11 cellular contexts compared by ENCODE assay signal in the genomic region with DNA sequence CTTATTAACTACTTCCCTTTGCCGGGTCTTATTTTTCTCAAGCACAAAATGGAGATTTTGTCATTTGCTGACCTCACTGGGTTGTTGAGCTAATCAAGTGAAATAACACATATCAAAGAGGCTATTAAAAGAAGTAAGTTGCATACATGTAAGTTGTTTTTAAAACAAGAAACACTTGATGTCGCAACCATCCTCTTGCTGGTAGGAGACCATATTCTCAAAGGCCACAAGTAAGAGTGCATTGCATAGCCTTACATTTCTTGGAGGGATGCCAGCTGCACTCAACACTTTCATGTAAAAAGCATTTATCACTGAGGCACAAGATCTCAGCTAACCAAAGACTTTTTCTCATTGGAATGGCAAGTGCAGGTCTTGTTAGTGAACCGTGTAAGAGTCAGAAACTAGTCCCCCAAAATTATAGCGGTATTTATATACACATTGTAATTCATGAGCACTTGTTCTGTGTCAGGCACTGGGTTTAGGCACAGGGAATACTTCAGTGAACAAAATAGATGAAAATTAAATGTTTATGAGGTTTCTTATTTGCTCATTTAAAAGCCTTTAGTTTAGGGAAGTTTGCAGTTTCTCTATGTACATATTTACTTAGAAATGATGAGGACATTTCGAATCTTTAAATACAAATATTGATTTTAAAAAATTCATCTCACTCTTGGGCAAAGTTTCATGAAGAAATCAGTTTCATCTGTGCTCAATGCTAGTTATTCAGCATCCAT.
DNase-seq lines count a peak whose midpoint lies in the region; ATAC-seq and TF ChIP-seq lines count a peak whose summit lies in the region.
"Had no signal": no experiment of that assay in that cellular context is flagged by ENCODE, and none has a peak within 500 bp of the region (broad histone marks: within the 10 kb centered on the region; RNA-seq: fewer than 3 reads in every experiment).

No MANE protein-coding gene starts in this region.

- H3K4me3 ChIP-seq in A673 (ENCODE audit: low read depth, low read length, poor library complexity, severe bottlenecking) (no peak overlapping the region), HEK293 (ENCODE audit: low read depth, low read length) (no peak overlapping the region)

- no peak overlapping the region for H3K27ac Mint-ChIP-seq in natural killer cell treated with Interleukin-12 subunit alpha and Interleukin-12 subunit beta and Interleukin-15 and Interleukin-18, amount 100 ng/mL, for 72 hours
- H3K27ac Mint-ChIP-seq: activated T-cell treated with anti-CD3 and anti-CD28 coated beads, Interleukin-2, amount 50 U/mL, for 24 hours had no signal

- ATAC-seq in GM19452 (IDR thresholded peaks at IDR 0.05; ENCODE audit: unreplicated experiment) = no peak
- ATAC-seq in GM21526 (IDR thresholded peaks at IDR 0.05; ENCODE audit: low FRiP score, unreplicated experiment) = no peak
- no peak for ATAC-seq in natural killer cell treated with Interleukin-12 subunit alpha and Interleukin-12 subunit beta and Interleukin-15 and Interleukin-18, amount 100 ng/mL, for 72 hours

- no peak overlapping the region for H3K4me3 Mint-ChIP-seq in natural killer cell treated with Interleukin-12 subunit alpha and Interleukin-12 subunit beta and Interleukin-15 and Interleukin-18, amount 100 ng/mL, for 72 hours
- H3K4me3 Mint-ChIP-seq: activated T-cell treated with anti-CD3 and anti-CD28 coated beads, Interleukin-2, amount 50 U/mL, for 24 hours; H9 had no signal

- H3K4me1 Mint-ChIP-seq in natural killer cell treated with Interleukin-12 subunit alpha and Interleukin-12 subunit beta and Interleukin-15 and Interleukin-18, amount 100 ng/mL, for 72 hours (ENCODE audit: low read depth in 2 of 2) = peaks cover 4 to 5% of the 10 kb centered on the region in 2 donors

- CTCF ChIA-PET in A673 (lab: Charles Lee) (interaction anchor here (0.6 to 0.9 kb wide), 2 partner anchors 72 to 460 kb away, joined by 3 to 5 read pairs; a partner anchor contains a TSS), HEK293 (lab: Yijun Ruan, JAX) (interaction anchor here (0.7 to 5.8 kb wide), 20 partner anchors 12 to 532 kb away, joined by 3 to 23 read pairs (median 4); no protein-coding TSS in a partner anchor)

- H3K9me3 ChIP-seq in A673 (ENCODE audit: low read depth, low read length, poor library complexity, severe bottlenecking) = no peaks in the 10 kb centered on the region
- no peaks in the 10 kb centered on the region for H3K9me3 ChIP-seq in HEK293 (ENCODE audit: control insufficient read depth, insufficient read depth, low read depth, low read length)

- POLR2A ChIA-PET in A673 (lab: Charles Lee; ENCODE audit: low non-redundant PET) (no interaction called here), HEK293 (lab: Yijun Ruan, JAX) (interaction anchor here (1.0 to 1.2 kb wide), 2 partner anchors 22 to 301 kb away, joined by 3 read pairs; no protein-coding TSS in a partner anchor)

- no peaks in the 10 kb centered on the region for H3K27me3 ChIP-seq in A673 (replicated peaks; ENCODE audit: insufficient read depth, low read depth, low read length, poor library complexity)

- peak; percentile 71 for DNase-seq in A673 (ENCODE audit: low spot score)
- peak; percentile 43 for DNase-seq in SKM-1 (lab: John Stamatoyannopoulos, UW; ENCODE audit: unreplicated experiment)
- DNase-seq in iris pigment epithelial cell (ENCODE audit: low read depth) = peak; percentile 93
- DNase-seq in stimulated activated CD4-positive, alpha-beta T cell treated with anti-CD3 and anti-CD28 coated beads, Interleukin-15, amount 100 ng/mL, for 24 hours = no peak
- DNase-seq in natural killer cell treated with Interleukin-12 subunit alpha and Interleukin-12 subunit beta and Interleukin-15 and Interleukin-18, amount 100 ng/mL, for 72 hours (ENCODE audit: low spot score) = no peak
- DNase-seq: activated T-cell treated with anti-CD3 and anti-CD28 coated beads, Interleukin-2, amount 50 U/mL, for 24 hours; H9; stimulated activated CD4-positive, alpha-beta T cell treated with anti-CD3 and anti-CD28 coated beads, Interleukin-1b, Interleukin-23, amount 100 ng/mL, for 48 hours had no signal

- H3K4me1 ChIP-seq in A673 (ENCODE audit: insufficient read depth, low read length, poor library complexity, severe bottlenecking) (peaks cover 8% of the 10 kb centered on the region), HEK293 (ENCODE audit: control insufficient read depth, insufficient read depth, low read length) (peaks cover 2% of the 10 kb centered on the region; the same call in 1 of the 2 replicates)

- BruUV-seq in A673 (replicated peaks; lab: Mats Ljungman, UMichigan) = no TSS peak

- TF ChIP-seq CTCF in A673 (conservative IDR thresholded peaks at IDR 0.05; ENCODE audit: low read depth, low read length) = no peak
- TF ChIP-seq CTCF in HEK293 (tag by site-specific recombination; IDR thresholded peaks at IDR 0.05) = peak; percentile 33; the same call in 1 of the 2 replicates

- no peaks in the 10 kb centered on the region for H3K9me3 Mint-ChIP-seq in natural killer cell treated with Interleukin-12 subunit alpha and Interleukin-12 subunit beta and Interleukin-15 and Interleukin-18, amount 100 ng/mL, for 72 hours
- H3K9me3 Mint-ChIP-seq: activated T-cell treated with anti-CD3 and anti-CD28 coated beads, Interleukin-2, amount 50 U/mL, for 24 hours had no signal

- H3K27ac ChIP-seq in A673 (ENCODE audit: low read depth, low read length, poor library complexity, severe bottlenecking) (no peak overlapping the region), HEK293 (ENCODE audit: extremely low read depth, low read depth, low read length) (no peak overlapping the region)

- H3K27me3 Mint-ChIP-seq in natural killer cell treated with Interleukin-12 subunit alpha and Interleukin-12 subunit beta and Interleukin-15 and Interleukin-18, amount 100 ng/mL, for 72 hours = peaks cover 5 to 6% of the 10 kb centered on the region in 2 donors

- intact Hi-C loops in A673 (cut with micrococcal nuclease; ENCODE audit: unreplicated experiment) = no loop called here

- no peaks in the 10 kb centered on the region for H3K36me3 Mint-ChIP-seq in natural killer cell treated with Interleukin-12 subunit alpha and Interleukin-12 subunit beta and Interleukin-15 and Interleukin-18, amount 100 ng/mL, for 72 hours

- H3K36me3 ChIP-seq in A673 (ENCODE audit: insufficient read depth, low read length, poor library complexity, severe bottlenecking) = no peaks in the 10 kb centered on the region
- H3K36me3 ChIP-seq in HEK293 (ENCODE audit: control insufficient read depth in 2 of 2, insufficient read depth in 1 of 2, low read length in 2 of 2) = no peaks in the 10 kb centered on the region

TF ChIP-seq in HEK293, 187 proteins besides CTCF, POLR2A, EP300 and RAD21 (continues in another document):
- peak; percentile 20; the same call in 1 of the 2 replicates for TF ChIP-seq OSR2 (tag by site-specific recombination; IDR thresholded peaks at IDR 0.05)
- no peak for TF ChIP-seq ZNF266 (tag by site-specific recombination; IDR thresholded peaks at IDR 0.05; ENCODE audit: low read depth)
- TF ChIP-seq ZNF175 (tag by site-specific recombination; IDR thresholded peaks at IDR 0.05) = no peak
- TF ChIP-seq ZNF426 (tag by site-specific recombination; IDR thresholded peaks at IDR 0.05) = no peak
- peak; percentile 27; the same call in 1 of the 2 replicates for TF ChIP-seq FEZF1 (tag by site-specific recombination; IDR thresholded peaks at IDR 0.05)
- TF ChIP-seq, protein P1, sequence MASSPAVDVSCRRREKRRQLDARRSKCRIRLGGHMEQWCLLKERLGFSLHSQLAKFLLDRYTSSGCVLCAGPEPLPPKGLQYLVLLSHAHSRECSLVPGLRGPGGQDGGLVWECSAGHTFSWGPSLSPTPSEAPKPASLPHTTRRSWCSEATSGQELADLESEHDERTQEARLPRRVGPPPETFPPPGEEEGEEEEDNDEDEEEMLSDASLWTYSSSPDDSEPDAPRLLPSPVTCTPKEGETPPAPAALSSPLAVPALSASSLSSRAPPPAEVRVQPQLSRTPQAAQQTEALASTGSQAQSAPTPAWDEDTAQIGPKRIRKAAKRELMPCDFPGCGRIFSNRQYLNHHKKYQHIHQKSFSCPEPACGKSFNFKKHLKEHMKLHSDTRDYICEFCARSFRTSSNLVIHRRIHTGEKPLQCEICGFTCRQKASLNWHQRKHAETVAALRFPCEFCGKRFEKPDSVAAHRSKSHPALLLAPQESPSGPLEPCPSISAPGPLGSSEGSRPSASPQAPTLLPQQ (tag by site-specific recombination; IDR thresholded peaks at IDR 0.05) = peak; percentile 19; the same call in 1 of the 2 replicates
- 0 out of 2 replicates have a peak, but pooled peaks have one; percentile 15 for TF ChIP-seq ZNF660 (tag by site-specific recombination; IDR thresholded peaks at IDR 0.05)
- TF ChIP-seq REPIN1 (tag by site-specific recombination; IDR thresholded peaks at IDR 0.05; ENCODE audit: low read depth) = no peak
- TF ChIP-seq ZNF211 (tag by site-specific recombination; IDR thresholded peaks at IDR 0.05; ENCODE audit: low read depth) = no peak
- TF ChIP-seq ZSCAN30 (tag by site-specific recombination; IDR thresholded peaks at IDR 0.05) = 0 out of 2 replicates have a peak, but pooled peaks have one; percentile 23
- TF ChIP-seq, protein P2, sequence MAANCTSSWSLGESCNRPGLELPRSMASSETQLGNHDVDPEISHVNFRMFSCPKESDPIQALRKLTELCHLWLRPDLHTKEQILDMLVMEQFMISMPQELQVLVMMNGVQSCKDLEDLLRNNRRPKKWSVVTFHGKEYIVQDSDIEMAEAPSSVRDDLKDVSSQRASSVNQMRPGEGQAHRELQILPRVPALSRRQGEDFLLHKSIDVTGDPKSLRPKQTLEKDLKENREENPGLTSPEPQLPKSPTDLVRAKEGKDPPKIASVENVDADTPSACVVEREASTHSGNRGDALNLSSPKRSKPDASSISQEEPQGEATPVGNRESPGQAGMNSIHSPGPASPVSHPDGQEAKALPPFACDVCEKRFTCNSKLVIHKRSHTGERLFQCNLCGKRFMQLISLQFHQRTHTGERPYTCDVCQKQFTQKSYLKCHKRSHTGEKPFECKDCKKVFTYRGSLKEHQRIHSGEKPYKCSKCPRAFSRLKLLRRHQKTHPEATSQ (tag by site-specific recombination; IDR thresholded peaks at IDR 0.05) = no peak
- no peak for TF ChIP-seq ZNF501 (tag by site-specific recombination; IDR thresholded peaks at IDR 0.05)
- TF ChIP-seq TCF7L2 (IDR thresholded peaks at IDR 0.05; ENCODE audit: borderline replicate concordance, low read depth, low read length) = no peak
- TF ChIP-seq SCRT2 (tag by site-specific recombination; IDR thresholded peaks at IDR 0.05) = peak; percentile 68; the same call in 1 of the 2 replicates
- no peak for TF ChIP-seq ZNF221 (tag by site-specific recombination; IDR thresholded peaks at IDR 0.05; ENCODE audit: borderline replicate concordance)
- no peak for TF ChIP-seq ZNF510 (tag by site-specific recombination; IDR thresholded peaks at IDR 0.05; ENCODE audit: insufficient replicate concordance)

Comparison
In these comparisons a context has a peak if more than half of its experiments do, and no peak if none do; other contexts are left out.
1. DNase-seq: peak in A673 (single experiment), SKM-1 (single experiment) and iris pigment epithelial cell (single experiment); none in stimulated activated CD4-positive, alpha-beta T cell treated with anti-CD3 and anti-CD28 coated beads, Interleukin-15, amount 100 ng/mL, for 24 hours (single experiment) and natural killer cell treated with Interleukin-12 subunit alpha and Interleukin-12 subunit beta and Interleukin-15 and Interleukin-18, amount 100 ng/mL, for 72 hours (single experiment).